ENCODE assay signal across 27 cellular contexts in genomic region chr6:144621332-144621731, GRCh38.
"Had no signal": no experiment of that assay in that cellular context is flagged by ENCODE, and none has a peak within 500 bp of the region (broad histone marks: within the 10 kb centered on the region; RNA-seq: fewer than 3 reads in every experiment).

No MANE protein-coding gene starts in this region.

- H3K27me3 ChIP-seq: left lung, pancreas, sigmoid colon, spleen, suprapubic skin, tibial artery, upper lobe of right lung had no signal

- H3K4me3 ChIP-seq: left lung, lower lobe of right lung, pancreas, prostate gland, sigmoid colon, spleen, suprapubic skin, thoracic aorta, tibial artery, upper lobe of right lung had no signal

- H3K4me1 ChIP-seq: lower lobe of right lung, prostate gland, suprapubic skin, tibial artery, upper lobe of right lung had no signal

- H3K27ac ChIP-seq: left lung, lower lobe of right lung, pancreas, prostate gland, sigmoid colon, spleen, suprapubic skin, thoracic aorta, tibial artery, upper lobe of right lung had no signal

- H3K36me3 ChIP-seq: left lung, lower lobe of right lung, pancreas, prostate gland, sigmoid colon, suprapubic skin, thoracic aorta, tibial artery, upper lobe of right lung had no signal

- H3K9me3 ChIP-seq: left lung, lower lobe of right lung, pancreas, prostate gland, sigmoid colon, spleen, suprapubic skin, thoracic aorta, tibial artery, upper lobe of right lung had no signal

- ATAC-seq: left colon; left lung; lower lobe of right lung; pancreas; right cardiac atrium; stimulated activated effector memory CD8-positive, alpha-beta T cell treated with anti-CD3 and anti-CD28 coated beads, Interleukin-12 subunit alpha, Interleukin-12 subunit beta, amount 100 ng/mL, for 72 hours; upper lobe of right lung had no signal

- FAIRE-seq: islet of Langerhans, kidney, pancreas, small intestine, urothelium cell line had no signal

- DNase-seq: hypothalamus; immature natural killer cell; kidney; left colon; left lung; lower lobe of right lung; mammary epithelial cell; mesenchymal stem cell; naive B cell; nucleus accumbens; pancreas; posterior cingulate gyrus; retina; sigmoid colon; small intestine; spleen; stimulated activated CD4-positive, alpha-beta T cell treated with anti-CD3 and anti-CD28 coated beads, Interleukin-4, amount 100 ng/mL, for 24 hours; stimulated activated naive CD4-positive, alpha-beta T cell; tibial artery; upper lobe of right lung had no signal
